In genomic region chr15:101121511-101122090, GRCh38 we compare ENCODE assay signal across 8 cellular contexts.
DNase-seq lines count a peak whose midpoint lies in the region; ATAC-seq, FAIRE-seq and TF ChIP-seq lines count a peak whose summit lies in the region.

No MANE protein-coding gene starts in this region.

- 47% methylated on average over 26 of the region's 26 CpGs for WGBS in GM12878 (ENCODE audit: insufficient coverage, insufficient replicate concordance, low lambda C conversion rate, missing lambda C conversion rate)

- BruUV-seq in PC-3 (replicated peaks; lab: Mats Ljungman, UMichigan) (no TSS peak), GM12878 (replicated peaks; lab: Mats Ljungman, UMichigan) (no TSS peak)

- TF ChIP-seq EP300 in GM12878 (IDR thresholded peaks at IDR 0.05; ENCODE audit: borderline replicate concordance in 1 of 2, control insufficient read depth in 1 of 2, low read depth in 2 of 2, low read length in 2 of 2) = no peak

- DNase-seq in PC-3 (peak; percentile 12), GM12878 (ENCODE audit: low read depth, low spot score) (no peak), islet precursor cell (peak; percentile 92), NCI-H1105 treated with DMSO at 0.1 percent for 48 hours (lab: John Stamatoyannopoulos, UW) (no peak), NCI-H187 treated with DMSO at 0.1 percent for 48 hours (lab: John Stamatoyannopoulos, UW) (no peak)

- TF ChIP-seq RAD21 in GM12878 (IDR thresholded peaks at IDR 0.05; ENCODE audit: insufficient read depth, low read depth, low read length) = peak; percentile 54

- H3K9me3 ChIP-seq in PC-3 (ENCODE audit: low read length) = no peaks in the 10 kb centered on the region
- H3K9me3 ChIP-seq in GM12878 (replicated peaks; ENCODE audit: control insufficient read depth, insufficient read depth, low read length) = no peaks in the 10 kb centered on the region
- no peaks in the 10 kb centered on the region for H3K9me3 ChIP-seq in skeletal muscle tissue (ENCODE audit: control insufficient read depth in 3 of 3, low read length in 3 of 3)

- RAD21 ChIA-PET in GM12878 (lab: Charles Lee; ENCODE audit: unreplicated experiment) = interaction anchor here (0.6 to 2.6 kb wide), 12 partner anchors 19 to 137 kb away, joined by 3 to 13 read pairs (median 4); partner anchors contain the start of gene CHSY1

- peak; percentile 63 for TF ChIP-seq CTCF in GM12872 (IDR thresholded peaks at IDR 0.05; ENCODE audit: insufficient read depth, low read depth, low read length)
- peak; percentile 21; the same call in 1 of the 2 replicates for TF ChIP-seq CTCF in PC-3 (conservative IDR thresholded peaks at IDR 0.05; ENCODE audit: low read depth, low read length)
- TF ChIP-seq CTCF in GM12878 (IDR thresholded peaks at IDR 0.05 in 2 of 3, conservative IDR thresholded peaks at IDR 0.05 in 1 of 3; ENCODE audit: control insufficient read depth in 2 of 3, extremely low read depth in 1 of 3, insufficient read depth in 1 of 3, low read depth in 3 of 3, low read length in 3 of 3) = peak; percentile 32 to 56 (median 33); a peak in 5 of 6 replicates

- SMC1A ChIA-PET in GM12878 (lab: Charles Lee; ENCODE audit: uncharacterized antibody, unreplicated experiment) = interaction anchor here (0.7 to 9.4 kb wide), 14 partner anchors 15 to 138 kb away, joined by 3 to 119 read pairs (median 5); partner anchors contain the start of gene CHSY1

- H3K27ac ChIP-seq in PC-3 (ENCODE audit: low read length) (no peak overlapping the region), GM12878 (ENCODE audit: control insufficient read depth, insufficient read depth) (no peak overlapping the region), skeletal muscle tissue (ENCODE audit: low read depth, low read length) (peak overlapping the region; percentile 76)

- H3K9ac ChIP-seq in PC-3 (ENCODE audit: low read length) (no peak overlapping the region), GM12878 (ENCODE audit: control insufficient read depth, insufficient read depth, low read length) (no peak overlapping the region), skeletal muscle tissue (ENCODE audit: low read depth in 1 of 3, low read length in 3 of 3) (peak overlapping the region; percentile 72 to 80 (median 79))

- H3K4me2 ChIP-seq in PC-3 (ENCODE audit: low read length) (peak overlapping the region; percentile 49), GM12878 (ENCODE audit: control insufficient read depth, insufficient read depth) (no peak overlapping the region)

- H3F3A ChIP-seq in PC-3 (ENCODE audit: low read length, unreplicated experiment) = no peaks in the 10 kb centered on the region

- H3K9me2 ChIP-seq in PC-3 (replicated peaks; ENCODE audit: low read length) = no peaks in the 10 kb centered on the region

- FAIRE-seq in GM12878 (lab: Jason Lieb, UNC) = no peak

- H3K36me3 ChIP-seq in PC-3 (ENCODE audit: low read depth, low read length) = no peaks in the 10 kb centered on the region
- H3K36me3 ChIP-seq in GM12878 (ENCODE audit: control insufficient read depth in 2 of 2, insufficient read depth in 2 of 2, low read length in 1 of 2) = no peaks in the 10 kb centered on the region
- H3K36me3 ChIP-seq in skeletal muscle tissue (ENCODE audit: control insufficient read depth in 3 of 3, insufficient read depth in 3 of 3, low read length in 3 of 3) = no peaks in the 10 kb centered on the region

- no peak for TF ChIP-seq POLR2A in GM12878 (IDR thresholded peaks at IDR 0.05; ENCODE audit: low read depth, low read length)

- no peaks in the 10 kb centered on the region for H3K79me2 ChIP-seq in PC-3 (ENCODE audit: low read length)
- H3K79me2 ChIP-seq in GM12878 (ENCODE audit: control insufficient read depth, insufficient read depth, low read length) = no peaks in the 10 kb centered on the region

- H3K4me3 ChIP-seq in PC-3 (ENCODE audit: low read length) = 0 out of 2 replicates have a peak overlapping the region, but pooled peaks have one; percentile 19
- H3K4me3 ChIP-seq in GM12878 = no peak overlapping the region
- peak overlapping the region; percentile 52 to 61 (median 57) for H3K4me3 ChIP-seq in skeletal muscle tissue (ENCODE audit: low read length in 3 of 3)

- H4K20me1 ChIP-seq in PC-3 (ENCODE audit: low read length) (no peaks in the 10 kb centered on the region), GM12878 (ENCODE audit: control insufficient read depth, insufficient read depth) (no peaks in the 10 kb centered on the region)

- intact Hi-C loops in PC-3 (cut with micrococcal nuclease) = no loop called here
- intact Hi-C loops in GM12878 (cut with micrococcal nuclease; ENCODE audit: unreplicated experiment) = no loop called here

- H3K4me1 ChIP-seq in PC-3 (ENCODE audit: insufficient read depth, low read length) (peaks cover 20% of the 10 kb centered on the region), GM12878 (ENCODE audit: control insufficient read depth, insufficient read depth, low read length) (peaks cover 30% of the 10 kb centered on the region), skeletal muscle tissue (ENCODE audit: control insufficient read depth in 3 of 3, insufficient read depth in 3 of 3, low read length in 3 of 3) (peaks cover 16 to 20% (median 17%) of the 10 kb centered on the region in 3 donors)

- in situ Hi-C loops in GM12878 (cut with MboI) = no loop called here

- peak; percentile 82 for ATAC-seq in HG02642 (IDR thresholded peaks at IDR 0.05; ENCODE audit: poor library complexity, unreplicated experiment)
- peak; percentile 73 for ATAC-seq in PC-3
- ATAC-seq in GM12878 = peak; percentile 79

- POLR2A ChIA-PET in PC-3 (lab: Charles Lee; ENCODE audit: unreplicated experiment) = interaction anchor here (0.6 kb wide), 1 partner anchor 83 kb away, joined by 5 read pairs; no protein-coding TSS in a partner anchor
- POLR2A ChIA-PET in GM12878 (lab: Charles Lee) = interaction anchor here (0.6 to 1.2 kb wide), 3 partner anchors 35 to 131 kb away, joined by 3 to 5 read pairs (median 4); partner anchors contain the start of gene CHSY1

- CTCF ChIA-PET in PC-3 (lab: Charles Lee) = no interaction called here
- CTCF ChIA-PET in GM12878 (lab: Yijun Ruan, JAX) = interaction anchor here (0.7 to 5.1 kb wide), 23 partner anchors 17 to 154 kb away, joined by 3 to 60 read pairs (median 4); no protein-coding TSS in a partner anchor

- peak overlapping the region; percentile 61 for H2AFZ ChIP-seq in PC-3 (ENCODE audit: low read length)
- H2AFZ ChIP-seq in GM12878 (ENCODE audit: control insufficient read depth, low read depth, low read length) = peak overlapping the region; percentile 49

- no peaks in the 10 kb centered on the region for H3K27me3 ChIP-seq in PC-3 (ENCODE audit: low read length)
- H3K27me3 ChIP-seq in GM12878 (replicated peaks in 1 of 2; ENCODE audit: control insufficient read depth in 2 of 2, insufficient read depth in 2 of 2, low read length in 1 of 2) = no peaks in the 10 kb centered on the region; a peak in 1 of 4 replicates
- H3K27me3 ChIP-seq in skeletal muscle tissue (ENCODE audit: control insufficient read depth in 3 of 3, insufficient read depth in 3 of 3, low read length in 3 of 3) = no peaks in the 10 kb centered on the region

TF ChIP-seq in GM12878, 131 proteins besides CTCF, POLR2A, EP300 and RAD21 (continues in another document):
- TF ChIP-seq NR2C2 (IDR thresholded peaks at IDR 0.05; ENCODE audit: borderline replicate concordance, control insufficient read depth, insufficient read length, low read depth) = no peak
- TF ChIP-seq POU2F2 (IDR thresholded peaks at IDR 0.05; ENCODE audit: borderline replicate concordance, low read depth, low read length) = no peak
- TF ChIP-seq, protein P1, sequence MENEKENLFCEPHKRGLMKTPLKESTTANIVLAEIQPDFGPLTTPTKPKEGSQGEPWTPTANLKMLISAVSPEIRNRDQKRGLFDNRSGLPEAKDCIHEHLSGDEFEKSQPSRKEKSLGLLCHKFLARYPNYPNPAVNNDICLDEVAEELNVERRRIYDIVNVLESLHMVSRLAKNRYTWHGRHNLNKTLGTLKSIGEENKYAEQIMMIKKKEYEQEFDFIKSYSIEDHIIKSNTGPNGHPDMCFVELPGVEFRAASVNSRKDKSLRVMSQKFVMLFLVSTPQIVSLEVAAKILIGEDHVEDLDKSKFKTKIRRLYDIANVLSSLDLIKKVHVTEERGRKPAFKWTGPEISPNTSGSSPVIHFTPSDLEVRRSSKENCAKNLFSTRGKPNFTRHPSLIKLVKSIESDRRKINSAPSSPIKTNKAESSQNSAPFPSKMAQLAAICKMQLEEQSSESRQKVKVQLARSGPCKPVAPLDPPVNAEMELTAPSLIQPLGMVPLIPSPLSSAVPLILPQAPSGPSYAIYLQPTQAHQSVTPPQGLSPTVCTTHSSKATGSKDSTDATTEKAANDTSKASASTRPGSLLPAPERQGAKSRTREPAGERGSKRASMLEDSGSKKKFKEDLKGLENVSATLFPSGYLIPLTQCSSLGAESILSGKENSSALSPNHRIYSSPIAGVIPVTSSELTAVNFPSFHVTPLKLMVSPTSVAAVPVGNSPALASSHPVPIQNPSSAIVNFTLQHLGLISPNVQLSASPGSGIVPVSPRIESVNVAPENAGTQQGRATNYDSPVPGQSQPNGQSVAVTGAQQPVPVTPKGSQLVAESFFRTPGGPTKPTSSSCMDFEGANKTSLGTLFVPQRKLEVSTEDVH (IDR thresholded peaks at IDR 0.05; ENCODE audit: low read depth, partially characterized antibody) = no peak
- TF ChIP-seq IRF3 (IDR thresholded peaks at IDR 0.05) = no peak
- peak in 1 of 2 experiments; percentile 22; a peak in 1 of 4 replicates for TF ChIP-seq BHLHE40 (IDR thresholded peaks at IDR 0.05; ENCODE audit: borderline replicate concordance in 1 of 2, low read depth in 2 of 2, low read length in 1 of 2)
- TF ChIP-seq CREM (IDR thresholded peaks at IDR 0.05; ENCODE audit: low read depth) = no peak

Comparison
In these comparisons a context has a peak if more than half of its experiments do, and no peak if none do; other contexts are left out.
1. DNase-seq: peak in PC-3 (single experiment) and islet precursor cell (single experiment); none in GM12878 (single experiment), NCI-H1105 treated with DMSO at 0.1 percent for 48 hours (single experiment) and NCI-H187 treated with DMSO at 0.1 percent for 48 hours (single experiment).
2. H3K9ac ChIP-seq: peak in skeletal muscle tissue (3 of 3); none in PC-3 (single experiment) and GM12878 (single experiment).
3. Peak in every context shown above with its lines, with median percentiles within 50 percentile points of each other: CTCF ChIP-seq and ATAC-seq.